Comparison of ENCODE assay signal across 8 cellular contexts in genomic region chr16:69727916-69728270, GRCh38. TPM values are rescaled to one million over a fixed set of nuclear protein-coding genes. Genes with fewer than 3 reads are reported as not detected.
A peak's percentile ranks its signal among the peaks of the same experiment; 100 is the strongest.
DNase-seq lines count a peak whose midpoint lies in the region; ATAC-seq and TF ChIP-seq lines count a peak whose summit lies in the region.

No MANE protein-coding gene starts in this region.

- peak overlapping the region; percentile 68 for H3K27ac ChIP-seq in CD8-positive, alpha-beta memory T cell (ENCODE audit: low read depth, low read length)

- peak overlapping the region in 2 of 8 donors; percentile 54 to 66 for H3K27ac Mint-ChIP-seq in CD8-positive, alpha-beta memory T cell
- peak overlapping the region; percentile 100 for H3K27ac Mint-ChIP-seq in HFFc6
- H3K27ac Mint-ChIP-seq in nephron: no peak overlapping the region

- TF ChIP-seq CTCF in HFFc6 (IDR thresholded peaks at IDR 0.05): no peak
- no peak for TF ChIP-seq CTCF in nephron (IDR thresholded peaks at IDR 0.05; ENCODE audit: unreplicated experiment in 3 of 3)

- peaks cover 0 to 4% (median 0%) of the 10 kb centered on the region in 3 donors for H3K36me3 Mint-ChIP-seq in CD8-positive, alpha-beta memory T cell
- peaks cover 40% of the 10 kb centered on the region for H3K36me3 Mint-ChIP-seq in HFFc6 (ENCODE audit: low read depth)
- H3K36me3 Mint-ChIP-seq in nephron (ENCODE audit: low read depth): no peaks in the 10 kb centered on the region

- H3K4me1 ChIP-seq in CD8-positive, alpha-beta memory T cell (ENCODE audit: insufficient read depth, low read length): peaks cover 16% of the 10 kb centered on the region

- H3K9me3 Mint-ChIP-seq in CD8-positive, alpha-beta memory T cell: no peaks in the 10 kb centered on the region
- peaks cover 35% of the 10 kb centered on the region for H3K9me3 Mint-ChIP-seq in HFFc6
- H3K9me3 Mint-ChIP-seq in nephron: no peaks in the 10 kb centered on the region

- peak overlapping the region in 3 of 7 donors; percentile 13 to 33 (median 32) for H3K4me3 Mint-ChIP-seq in CD8-positive, alpha-beta memory T cell
- H3K4me3 Mint-ChIP-seq in HFFc6 (peak overlapping the region; percentile 52; the same call in 1 of the 2 replicates), nephron (peak overlapping the region; percentile 15 to 53 (median 38))

- POLR2A ChIA-PET in CD8-positive, alpha-beta memory T cell (lab: Charles Lee): interaction anchor here (0.7 to 2.8 kb wide), 3 partner anchors 26 to 372 kb away, joined by 3 to 19 read pairs (median 3); partner anchors contain the start of genes NOB1 and WWP2

- no peaks in the 10 kb centered on the region for H3K36me3 ChIP-seq in CD8-positive, alpha-beta memory T cell (ENCODE audit: insufficient read depth, low read length)

- CTCF ChIA-PET in CD8-positive, alpha-beta memory T cell (lab: Charles Lee): interaction anchor here (4.6 to 8.2 kb wide), 2 partner anchors 18 to 27 kb away, joined by 16 to 58 read pairs; partner anchors contain the start of gene NOB1

- no peaks in the 10 kb centered on the region for H3K27me3 ChIP-seq in CD8-positive, alpha-beta memory T cell (ENCODE audit: insufficient read depth, low read length, poor library complexity, severe bottlenecking)

- DNase-seq in CD8-positive, alpha-beta memory T cell: no peak
- DNase-seq in HFFc6 (no peak), anterior cingulate cortex (lab: John Stamatoyannopoulos, UW) (peak in 45 of 58 donors; percentile 4 to 79 (median 40)), NCI-H226 (no peak), UCSD-AML1 (lab: John Stamatoyannopoulos, UW; ENCODE audit: unreplicated experiment) (no peak)
- DNase-seq in activated CD4-positive, CD25-positive, alpha-beta regulatory T cell treated with anti-CD3 and anti-CD28 coated beads, Interleukin-2, amount 50 U/mL, for 72 hours: no peak

- no peak overlapping the region for H3K4me3 ChIP-seq in CD8-positive, alpha-beta memory T cell (ENCODE audit: low read length)

- H3K27me3 Mint-ChIP-seq in CD8-positive, alpha-beta memory T cell: no peaks in the 10 kb centered on the region
- H3K27me3 Mint-ChIP-seq in HFFc6 (ENCODE audit: insufficient read depth) (peaks cover 49% of the 10 kb centered on the region), nephron (ENCODE audit: low read depth) (no peaks in the 10 kb centered on the region)

- peaks cover 16 to 31% (median 17%) of the 10 kb centered on the region in 3 donors for H3K4me1 Mint-ChIP-seq in CD8-positive, alpha-beta memory T cell
- H3K4me1 Mint-ChIP-seq in HFFc6 (ENCODE audit: low read depth): peaks cover 48% of the 10 kb centered on the region
- H3K4me1 Mint-ChIP-seq in nephron: peaks cover 24% of the 10 kb centered on the region

- H3K9me3 ChIP-seq in CD8-positive, alpha-beta memory T cell (ENCODE audit: low read length): no peaks in the 10 kb centered on the region

- ATAC-seq in HG03439 (IDR thresholded peaks at IDR 0.05; ENCODE audit: unreplicated experiment): no peak

RNA-seq across cellular contexts. Expression of gene NQO1, which starts 1.5 kb away (rescaled TPM):
- 10 to 100 TPM; 16.0 to 16.9 TPM for total RNA-seq in CD8-positive, alpha-beta memory T cell
- polyA plus RNA-seq in CD8-positive, alpha-beta memory T cell: 3.1 TPM
- total RNA-seq in HFFc6 (2021; fragmentation: NEBNext Ultra II Directional; extraction: Animal tissue kit (Norgen Biotek cat#: 25700)): 100 to 1,000 TPM; 248 to 801 (median 737) TPM

RNA-seq across cellular contexts. Expression of gene NOB1, which starts 26.8 kb away (rescaled TPM):
- 100 to 1,000 TPM; 129 to 137 TPM for total RNA-seq in CD8-positive, alpha-beta memory T cell
- polyA plus RNA-seq in CD8-positive, alpha-beta memory T cell: 43.5 TPM
- total RNA-seq in HFFc6 (2021; fragmentation: NEBNext Ultra II Directional; extraction: Animal tissue kit (Norgen Biotek cat#: 25700)): 10 to 100 TPM; 52.3 to 59.3 (median 55.2) TPM

RNA-seq across cellular contexts. Expression of gene WWP2, which starts 34.2 kb away (rescaled TPM):
- 10 to 100 TPM; 41.0 to 46.3 TPM for total RNA-seq in CD8-positive, alpha-beta memory T cell
- 50.6 TPM for polyA plus RNA-seq in CD8-positive, alpha-beta memory T cell
- total RNA-seq in HFFc6 (2021; fragmentation: NEBNext Ultra II Directional; extraction: Animal tissue kit (Norgen Biotek cat#: 25700)): 10 to 100 TPM; 24.6 to 33.9 (median 30.5) TPM

Comparison
In these comparisons a context has a peak if more than half of its experiments do, and no peak if none do; other contexts are left out.
1. DNase-seq: peak in anterior cingulate cortex (45 of 58); none in CD8-positive, alpha-beta memory T cell (0 of 5), HFFc6 (single experiment), NCI-H226 (single experiment), UCSD-AML1 (single experiment) and activated CD4-positive, CD25-positive, alpha-beta regulatory T cell treated with anti-CD3 and anti-CD28 coated beads, Interleukin-2, amount 50 U/mL, for 72 hours (single experiment).
2. RNA of gene NQO1, which starts 1.5 kb away (total RNA-seq): 248 to 801 TPM in HFFc6; 16.0 to 16.9 TPM in CD8-positive, alpha-beta memory T cell; every median in the first group is over 10 times any median in the second.